Comparison of ENCODE assay signal across 13 cellular contexts in the genomic region with DNA sequence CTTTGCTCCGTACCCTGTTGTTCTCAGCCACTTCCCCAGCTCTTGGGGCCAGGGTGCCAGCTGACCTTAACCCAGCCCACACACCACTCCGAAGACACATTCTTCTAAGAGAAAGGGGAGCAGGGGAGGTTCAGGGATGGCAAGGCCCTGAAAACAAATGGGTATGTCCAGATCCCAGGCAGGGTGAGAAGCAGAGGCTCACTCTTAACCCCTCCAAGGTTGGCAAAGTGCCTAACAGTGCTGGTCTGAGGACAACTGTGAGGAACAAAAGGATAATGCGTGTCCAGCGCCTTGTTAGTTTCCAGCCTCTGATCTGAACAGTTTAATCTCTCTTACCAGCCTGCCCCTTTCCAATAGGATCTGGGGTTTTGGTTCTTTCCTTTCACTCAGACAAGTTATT. TPM values are rescaled to one million over a fixed set of nuclear protein-coding genes. Genes with fewer than 3 reads are reported as not detected.
DNase-seq lines count a peak whose midpoint lies in the region; ATAC-seq and TF ChIP-seq lines count a peak whose summit lies in the region.
"Had no signal": no experiment of that assay in that cellular context is flagged by ENCODE, and none has a peak within 500 bp of the region (broad histone marks: within the 10 kb centered on the region; RNA-seq: fewer than 3 reads in every experiment).

No MANE protein-coding gene starts in this region.

- H3K79me2 ChIP-seq in neural cell (replicated peaks; ENCODE audit: insufficient read depth, low read length) = no peaks in the 10 kb centered on the region

- H3K4me3 Mint-ChIP-seq in activated CD4-positive, alpha-beta T cell treated with anti-CD3 and anti-CD28 coated beads for 36 hours = peak overlapping the region; percentile 74
- H3K4me3 Mint-ChIP-seq in HFFc6 = 0 out of 2 replicates have a peak overlapping the region, but pooled peaks have one; percentile 91
- peak overlapping the region; percentile 84 for H3K4me3 Mint-ChIP-seq in central memory CD8-positive, alpha-beta T cell

- no peak overlapping the region for H2AFZ ChIP-seq in neural cell (ENCODE audit: low read depth, low read length)

- H3K9me2 ChIP-seq in neural cell (ENCODE audit: insufficient read depth, low read length) = no peaks in the 10 kb centered on the region

- no peak overlapping the region for H3K9ac ChIP-seq in neural cell (ENCODE audit: low read length)

- no peaks in the 10 kb centered on the region for H3F3A ChIP-seq in neural cell (ENCODE audit: insufficient read depth, low read length, poor library complexity, severe bottlenecking)

- H3K4me2 ChIP-seq in neural cell (ENCODE audit: low read length) = no peak overlapping the region

- H3K4me1 Mint-ChIP-seq in activated CD4-positive, alpha-beta T cell treated with anti-CD3 and anti-CD28 coated beads for 36 hours = peaks cover 5% of the 10 kb centered on the region
- H3K4me1 Mint-ChIP-seq in HFFc6 (ENCODE audit: low read depth) = peaks cover 14% of the 10 kb centered on the region
- H3K4me1 Mint-ChIP-seq in central memory CD8-positive, alpha-beta T cell = peaks cover 10% of the 10 kb centered on the region

- POLR2A ChIA-PET in activated CD4-positive, alpha-beta T cell treated with anti-CD3 and anti-CD28 coated beads for 36 hours (lab: Charles Lee) = interaction anchor here (0.6 kb wide), 1 partner anchor 18 kb away, joined by 3 read pairs; no protein-coding TSS in a partner anchor

- TF ChIP-seq RAD21 in neural cell (conservative IDR thresholded peaks at IDR 0.05) = no peak

- TF ChIP-seq CTCF in HFFc6 (IDR thresholded peaks at IDR 0.05) (no peak), neural cell (IDR thresholded peaks at IDR 0.05; ENCODE audit: poor library complexity, severe bottlenecking) (no peak)

- no peaks in the 10 kb centered on the region for H3K9me3 Mint-ChIP-seq in activated CD4-positive, alpha-beta T cell treated with anti-CD3 and anti-CD28 coated beads for 36 hours (ENCODE audit: low read depth)
- H3K9me3 Mint-ChIP-seq in HFFc6 = peaks cover 9% of the 10 kb centered on the region
- no peaks in the 10 kb centered on the region for H3K9me3 Mint-ChIP-seq in central memory CD8-positive, alpha-beta T cell

- CTCF ChIA-PET in activated CD4-positive, alpha-beta T cell treated with anti-CD3 and anti-CD28 coated beads for 36 hours (lab: Charles Lee) = no interaction called here

- no peak for ATAC-seq in activated CD4-positive, alpha-beta T cell treated with anti-CD3 and anti-CD28 coated beads for 36 hours
- no peak for ATAC-seq in central memory CD8-positive, alpha-beta T cell (replicated peaks; ENCODE audit: extremely low read depth, poor library complexity, severe bottlenecking)
- ATAC-seq in GM19324 (IDR thresholded peaks at IDR 0.05; ENCODE audit: low FRiP score, unreplicated experiment) = no peak
- no peak for ATAC-seq in HG03354 (IDR thresholded peaks at IDR 0.05; ENCODE audit: poor library complexity, severe bottlenecking, unreplicated experiment)
- ATAC-seq: GM12878 had no signal

- intact Hi-C loops in activated CD4-positive, alpha-beta T cell treated with anti-CD3 and anti-CD28 coated beads for 36 hours (cut with DNase I, micrococcal nuclease) = loop anchor here in 1 of 2 experiments (5.0 kb wide), 1 partner anchor 299 kb away; no protein-coding TSS in a partner anchor

- no peaks in the 10 kb centered on the region for H3K36me3 Mint-ChIP-seq in activated CD4-positive, alpha-beta T cell treated with anti-CD3 and anti-CD28 coated beads for 36 hours (ENCODE audit: low read depth)
- peaks cover 29% of the 10 kb centered on the region for H3K36me3 Mint-ChIP-seq in HFFc6 (ENCODE audit: low read depth)
- peaks cover 4% of the 10 kb centered on the region for H3K36me3 Mint-ChIP-seq in central memory CD8-positive, alpha-beta T cell (ENCODE audit: insufficient read depth)

- no peaks in the 10 kb centered on the region for H3K36me3 ChIP-seq in neural cell (ENCODE audit: insufficient read depth, low read length)

- no peak for DNase-seq in activated CD4-positive, alpha-beta T cell treated with anti-CD3 and anti-CD28 coated beads for 36 hours
- DNase-seq in activated CD4-positive, alpha-beta T cell treated with anti-CD3 and anti-CD28 coated beads, Interleukin-2, amount 50 U/mL, for 48 hours = no peak
- DNase-seq in HFFc6 (no peak), NCI-H2196 treated with DMSO at 0.1 percent for 48 hours (lab: John Stamatoyannopoulos, UW; ENCODE audit: unreplicated experiment) (no peak)
- no peak for DNase-seq in central memory CD8-positive, alpha-beta T cell (ENCODE audit: low spot score in 2 of 2)
- DNase-seq: left ventricle myocardium inferior, NCI-H2081 treated with DMSO at 0.1 percent for 48 hours, upper lobe of left lung had no signal

- no peaks in the 10 kb centered on the region for H3K27me3 Mint-ChIP-seq in activated CD4-positive, alpha-beta T cell treated with anti-CD3 and anti-CD28 coated beads for 36 hours
- no peaks in the 10 kb centered on the region; the same call in 1 of the 2 replicates for H3K27me3 Mint-ChIP-seq in HFFc6 (ENCODE audit: insufficient read depth)
- H3K27me3 Mint-ChIP-seq in central memory CD8-positive, alpha-beta T cell = no peaks in the 10 kb centered on the region

- no peak for TF ChIP-seq EP300 in neural cell (conservative IDR thresholded peaks at IDR 0.05; ENCODE audit: poor library complexity, severe bottlenecking)

- no peak overlapping the region for H3K27ac ChIP-seq in neural cell (ENCODE audit: low read length)
- H3K27ac ChIP-seq: HL-60 had no signal

- H3K4me3 ChIP-seq in neural cell (ENCODE audit: low read length) = peak overlapping the region; percentile 83

- H3K9me3 ChIP-seq in neural cell (ENCODE audit: low read length) = peaks cover 10% of the 10 kb centered on the region
- H3K9me3 ChIP-seq: left ventricle myocardium inferior, upper lobe of left lung had no signal

- H3K27me3 ChIP-seq in neural cell (ENCODE audit: insufficient read depth, low read depth, low read length) = no peaks in the 10 kb centered on the region
- H3K27me3 ChIP-seq: upper lobe of left lung had no signal

- no peaks in the 10 kb centered on the region for H4K20me1 ChIP-seq in neural cell (ENCODE audit: insufficient read depth)

- no peak overlapping the region for H3K27ac Mint-ChIP-seq in activated CD4-positive, alpha-beta T cell treated with anti-CD3 and anti-CD28 coated beads for 36 hours
- no peak overlapping the region for H3K27ac Mint-ChIP-seq in HFFc6
- H3K27ac Mint-ChIP-seq in central memory CD8-positive, alpha-beta T cell (ENCODE audit: low read depth) = no peak overlapping the region

TF ChIP-seq in neural cell, 6 proteins besides CTCF, POLR2A, EP300 and RAD21:
- no peak for TF ChIP-seq MXI1 (conservative IDR thresholded peaks at IDR 0.05; ENCODE audit: poor library complexity, severe bottlenecking)
- TF ChIP-seq TAF1 (IDR thresholded peaks at IDR 0.05; ENCODE audit: low read depth) = no peak
- TF ChIP-seq REST (IDR thresholded peaks at IDR 0.05; ENCODE audit: borderline replicate concordance) = no peak
- no peak for TF ChIP-seq EZH2 (IDR thresholded peaks at IDR 0.05; ENCODE audit: borderline replicate concordance, insufficient read depth, low read length, poor library complexity, severe bottlenecking)
- TF ChIP-seq POLR2AphosphoS5 (IDR thresholded peaks at IDR 0.05) = no peak
- TF ChIP-seq SMC3 (conservative IDR thresholded peaks at IDR 0.05; ENCODE audit: poor library complexity) = no peak
TF ChIP-seq in neural cell: peak in this region for 0.

RNA-seq across cellular contexts. Expression of gene TMEM44, which starts 1.5 kb away (rescaled TPM):
- 1 to 10 TPM; 3.7 to 4.7 TPM for total RNA-seq in activated CD4-positive, alpha-beta T cell treated with anti-CD3 and anti-CD28 coated beads for 36 hours
- 10 to 100 TPM; 11.8 to 14.0 (median 13.2) TPM for total RNA-seq in HFFc6 (2021; fragmentation: NEBNext Ultra II Directional; extraction: Animal tissue kit (Norgen Biotek cat#: 25700))
- 40.6 and 59.3 TPM in 2 replicates for polyA plus RNA-seq in neural cell
- 34.3 and 38.0 TPM in 2 replicates for polyA minus RNA-seq in neural cell

RNA-seq across cellular contexts. Expression of gene LSG1, which starts 40.3 kb away (rescaled TPM):
- total RNA-seq in activated CD4-positive, alpha-beta T cell treated with anti-CD3 and anti-CD28 coated beads for 36 hours = 10 to 100 TPM; 41.4 to 43.9 TPM
- total RNA-seq in HFFc6 (2021; fragmentation: NEBNext Ultra II Directional; extraction: Animal tissue kit (Norgen Biotek cat#: 25700)) = 10 to 100 TPM; 26.4 to 31.7 (median 29.3) TPM
- 25.6 and 35.5 TPM in 2 replicates for polyA plus RNA-seq in neural cell
- 35.8 and 37.6 TPM in 2 replicates for polyA minus RNA-seq in neural cell

RNA-seq across cellular contexts. Expression of gene FAM43A, which starts 54.0 kb away (rescaled TPM):
- total RNA-seq in activated CD4-positive, alpha-beta T cell treated with anti-CD3 and anti-CD28 coated beads for 36 hours = 1 to 10 TPM; 5.0 to 5.1 TPM
- 10 to 100 TPM; 10.6 to 28.5 (median 11.6) TPM for total RNA-seq in HFFc6 (2021; fragmentation: NEBNext Ultra II Directional; extraction: Animal tissue kit (Norgen Biotek cat#: 25700))
- 0.59 and 0.82 TPM in 2 replicates for polyA plus RNA-seq in neural cell
- 1.2 TPM in 2 replicates for polyA minus RNA-seq in neural cell
